In genomic region chr1:198549863-198550262, GRCh38 we compare ENCODE assay signal across 13 cellular contexts. TPM values are rescaled to one million over a fixed set of nuclear protein-coding genes. Genes with fewer than 3 reads are reported as not detected.
DNase-seq lines count a peak whose midpoint lies in the region; ATAC-seq, FAIRE-seq and TF ChIP-seq lines count a peak whose summit lies in the region.
"Had no signal": no experiment of that assay in that cellular context is flagged by ENCODE, and none has a peak within 500 bp of the region (broad histone marks: within the 10 kb centered on the region; RNA-seq: fewer than 3 reads in every experiment).

No MANE protein-coding gene starts in this region.

- H3K36me3 ChIP-seq in GM12878 (ENCODE audit: control insufficient read depth in 2 of 2, insufficient read depth in 2 of 2, low read length in 1 of 2) (no peaks in the 10 kb centered on the region), mesendoderm (ENCODE audit: control insufficient read depth, insufficient read depth, low read length) (no peaks in the 10 kb centered on the region)
- H3K36me3 ChIP-seq: cardiac muscle cell had no signal

- no peaks in the 10 kb centered on the region for H3K27me3 Mint-ChIP-seq in type B pancreatic cell

- intact Hi-C loops in GM12878 (cut with micrococcal nuclease; ENCODE audit: unreplicated experiment): no loop called here

- H3K79me1 ChIP-seq in mesendoderm (ENCODE audit: low read length): no peaks in the 10 kb centered on the region

- no peak overlapping the region for H4K8ac ChIP-seq in mesendoderm (ENCODE audit: low read depth, low read length)

- H3K9me3 Mint-ChIP-seq in type B pancreatic cell: peaks cover 4% of the 10 kb centered on the region

- H3K9ac ChIP-seq in GM12878 (ENCODE audit: control insufficient read depth, insufficient read depth, low read length) (no peak overlapping the region), mesendoderm (ENCODE audit: low read length) (no peak overlapping the region)

- no peak overlapping the region for H3K4me3 Mint-ChIP-seq in type B pancreatic cell

- no peak overlapping the region for H2AFZ ChIP-seq in GM12878 (ENCODE audit: control insufficient read depth, low read depth, low read length)

- 0 out of 2 replicates have a peak, but pooled peaks have one; percentile 8 for TF ChIP-seq RAD21 in GM12878 (IDR thresholded peaks at IDR 0.05; ENCODE audit: insufficient read depth, low read depth, low read length)

- CTCF ChIA-PET in GM12878 (lab: Yijun Ruan, JAX): interaction anchor here (0.7 to 1.1 kb wide), 2 partner anchors 10 to 136 kb away, joined by 3 to 5 read pairs; no protein-coding TSS in a partner anchor

- ATAC-seq in GM21360 (IDR thresholded peaks at IDR 0.05; ENCODE audit: unreplicated experiment) (peak; percentile 75), HG03066 (IDR thresholded peaks at IDR 0.05; ENCODE audit: low read depth, unreplicated experiment) (peak; percentile 81), GM12878 (peak; percentile 94)
- ATAC-seq: foreskin keratinocyte had no signal

- no peak overlapping the region for H3K4ac ChIP-seq in mesendoderm (ENCODE audit: low read depth, low read length)

- no TSS peak for BruUV-seq in GM12878 (replicated peaks; lab: Mats Ljungman, UMichigan)

- TF ChIP-seq POLR2A in GM12878 (IDR thresholded peaks at IDR 0.05; ENCODE audit: low read depth, low read length): no peak

- peaks cover 15% of the 10 kb centered on the region for H3K4me1 ChIP-seq in GM12878 (ENCODE audit: control insufficient read depth, insufficient read depth, low read length)
- no peaks in the 10 kb centered on the region for H3K4me1 ChIP-seq in mesendoderm (ENCODE audit: control insufficient read depth, low read depth, low read length)
- H3K4me1 ChIP-seq: foreskin keratinocyte had no signal

- no peaks in the 10 kb centered on the region; the same call in 2 of the 3 replicates for H3K9me3 ChIP-seq in GM12878 (replicated peaks; ENCODE audit: control insufficient read depth, insufficient read depth, low read length)

- no peaks in the 10 kb centered on the region for H3K36me3 Mint-ChIP-seq in type B pancreatic cell

- in situ Hi-C loops in GM12878 (cut with MboI): no loop called here

- no peaks in the 10 kb centered on the region for H3K4me1 Mint-ChIP-seq in type B pancreatic cell (ENCODE audit: unreplicated experiment)

- no peak overlapping the region for H3K56ac ChIP-seq in mesendoderm (ENCODE audit: low read length)

- TF ChIP-seq CTCF in GM12878 (IDR thresholded peaks at IDR 0.05 in 2 of 3, conservative IDR thresholded peaks at IDR 0.05 in 1 of 3; ENCODE audit: control insufficient read depth in 2 of 3, extremely low read depth in 1 of 3, insufficient read depth in 1 of 3, low read depth in 3 of 3, low read length in 3 of 3) (no peak), type B pancreatic cell (conservative IDR thresholded peaks at IDR 0.05) (no peak)

- no peak overlapping the region for H3K23ac ChIP-seq in mesendoderm (ENCODE audit: low read length)

- H3K79me2 ChIP-seq in GM12878 (ENCODE audit: control insufficient read depth, insufficient read depth, low read length): no peaks in the 10 kb centered on the region
- no peaks in the 10 kb centered on the region for H3K79me2 ChIP-seq in mesendoderm (ENCODE audit: control insufficient read depth, insufficient read depth, low read length)

- H3K27ac Mint-ChIP-seq in type B pancreatic cell: no peak overlapping the region

- FAIRE-seq in GM18507 (lab: Jason Lieb, UNC) (peak; percentile 81), GM12878 (lab: Jason Lieb, UNC) (peak; percentile 49)

- H3K27me3 ChIP-seq in GM12878 (replicated peaks in 1 of 2; ENCODE audit: control insufficient read depth in 2 of 2, insufficient read depth in 2 of 2, low read length in 1 of 2) (no peaks in the 10 kb centered on the region), mesendoderm (ENCODE audit: insufficient read depth, low read length, poor library complexity) (no peaks in the 10 kb centered on the region)
- H3K27me3 ChIP-seq: cardiac muscle cell, foreskin keratinocyte had no signal

- no peak overlapping the region for H2AK5ac ChIP-seq in mesendoderm (ENCODE audit: low read length)

- H4K20me1 ChIP-seq in GM12878 (ENCODE audit: control insufficient read depth, insufficient read depth): no peaks in the 10 kb centered on the region

- SMC1A ChIA-PET in GM12878 (lab: Charles Lee; ENCODE audit: uncharacterized antibody, unreplicated experiment): interaction anchor here (0.6 to 3.3 kb wide), 19 partner anchors 10 to 193 kb away, joined by 3 to 12 read pairs (median 4); no protein-coding TSS in a partner anchor

- H2BK15ac ChIP-seq in mesendoderm (replicated peaks; ENCODE audit: low read depth): no peak overlapping the region

- H3K4me2 ChIP-seq in GM12878 (ENCODE audit: control insufficient read depth, insufficient read depth) (peak overlapping the region; percentile 34; the same call in 1 of the 2 replicates), mesendoderm (ENCODE audit: low read length) (no peak overlapping the region)

- POLR2A ChIA-PET in GM12878 (lab: Charles Lee): interaction anchor here (1.4 kb wide), 1 partner anchor 15 kb away, joined by 4 read pairs; no protein-coding TSS in a partner anchor

- RAD21 ChIA-PET in GM12878 (lab: Charles Lee; ENCODE audit: unreplicated experiment): interaction anchor here (1.1 to 2.4 kb wide), 7 partner anchors 10 to 71 kb away, joined by 4 to 12 read pairs (median 4); partner anchors contain the start of gene ATP6V1G3

- DNase-seq in GM18507 (ENCODE audit: extremely low spot score, insufficient read length, low read depth) (no peak), GM12878 (ENCODE audit: low read depth, low spot score) (peak; percentile 54), mesendoderm (no peak), type B pancreatic cell (ENCODE audit: extremely low spot score, unreplicated experiment) (no peak), COR-L47 (lab: John Stamatoyannopoulos, UW) (no peak)
- no peak for DNase-seq in stimulated activated CD4-positive, alpha-beta T cell treated with anti-CD3 and anti-CD28 coated beads, Interleukin-2, amount 100 ng/mL, for 48 hours
- DNase-seq: foreskin keratinocyte, mesenchymal stem cell, NCI-H187 had no signal

- peak; percentile 13 to 27; a peak in 1 of 4 replicates for TF ChIP-seq EP300 in GM12878 (IDR thresholded peaks at IDR 0.05; ENCODE audit: borderline replicate concordance in 1 of 2, control insufficient read depth in 1 of 2, low read depth in 2 of 2, low read length in 2 of 2)

- no peak overlapping the region for H3K4me3 ChIP-seq in GM12878
- H3K4me3 ChIP-seq in mesendoderm (ENCODE audit: low read length): no peak overlapping the region
- H3K4me3 ChIP-seq: cardiac muscle cell had no signal

- no peak overlapping the region for H2BK120ac ChIP-seq in mesendoderm (ENCODE audit: low read depth, low read length)

- no peak overlapping the region for H2BK5ac ChIP-seq in mesendoderm (ENCODE audit: low read length)

- H3K27ac ChIP-seq in GM12878 (ENCODE audit: control insufficient read depth, insufficient read depth) (no peak overlapping the region), mesendoderm (ENCODE audit: low read depth, low read length) (no peak overlapping the region)
- H3K27ac ChIP-seq: cardiac muscle cell, foreskin keratinocyte had no signal

- no peak overlapping the region for H3K18ac ChIP-seq in mesendoderm (ENCODE audit: low read length)

- no peak overlapping the region for H4K5ac ChIP-seq in mesendoderm (ENCODE audit: low read length)

TF ChIP-seq in GM12878, 131 proteins besides CTCF, POLR2A, EP300 and RAD21 (continues in another document):
- TF ChIP-seq MXI1 (IDR thresholded peaks at IDR 0.05; ENCODE audit: low read depth, low read length) (no peak), HDAC6 (IDR thresholded peaks at IDR 0.05; ENCODE audit: unreplicated experiment) (no peak), SKIL (IDR thresholded peaks at IDR 0.05; ENCODE audit: low read depth, poor library complexity, severe bottlenecking) (peak; percentile 86), RBBP5 (conservative IDR thresholded peaks at IDR 0.05) (no peak), MYC (IDR thresholded peaks at IDR 0.05; ENCODE audit: insufficient read depth, insufficient read length, insufficient replicate concordance, low read length, severe bottlenecking) (no peak), RCOR1 (conservative IDR thresholded peaks at IDR 0.05; ENCODE audit: low read depth, low read length) (no peak), MTA2 (IDR thresholded peaks at IDR 0.05; ENCODE audit: low read depth) (peak; percentile 35; the same call in 1 of the 2 replicates), SREBF2 (IDR thresholded peaks at IDR 0.05; ENCODE audit: low read length) (no peak)

RNA-seq across cellular contexts. Expression of gene ATP6V1G3, which starts 9.4 kb away (rescaled TPM):
- not detected in 2 replicates for total RNA-seq in GM12878 (2013; cell fraction: nucleolus; rRNA removed)
- total RNA-seq in GM12878 (2014; rRNA removed): not detected in 2 replicates
- total RNA-seq in GM12878 (2014; rRNA removed; fragmentation: Illumina TruSeq; extraction: Trizol): not detected in 2 replicates
- not detected in 2 replicates for total RNA-seq in GM12878 (2021)
- not detected for polyA plus RNA-seq in GM12878 (2011; ENCODE audit: low read depth)
- polyA plus RNA-seq in GM12878 (2011; rRNA removed): not detected in 2 replicates
- polyA plus RNA-seq in GM12878 (2011; cell fraction: cytosol; rRNA removed): not detected in 2 replicates
- not detected in 2 replicates for polyA plus RNA-seq in GM12878 (2011; cell fraction: nucleus; rRNA removed)
- not detected in 2 replicates for polyA plus RNA-seq in GM12878 (2012)
- polyA plus RNA-seq in GM12878 (2014; fragmentation: Illumina TruSeq; extraction: Trizol): not detected in 2 replicates
- under 1 TPM in 1 of 2 experiments, not detected in 1; 0.22 TPM for polyA plus RNA-seq in GM12878 (2014; fragmentation: Nextera tagmentation; extraction: Ambion mirVana)
- not detected in 2 replicates for polyA plus RNA-seq in GM12878 (2014; rRNA removed)
- polyA plus RNA-seq in GM12878 (2016; fragmentation: Nextera tagmentation; extraction: Ambion mirVana): not detected
- not detected in 2 replicates for polyA minus RNA-seq in GM12878 (2011; rRNA and poly(A)+ RNA removed)
- polyA minus RNA-seq in GM12878 (2011; cell fraction: cytosol; rRNA and poly(A)+ RNA removed): not detected in 2 replicates
- not detected in 2 replicates for polyA minus RNA-seq in GM12878 (2011; cell fraction: nucleus; rRNA and poly(A)+ RNA removed)
- not detected for polyA plus RNA-seq in mesendoderm (2013, experiment 1 of 2)
- not detected for polyA plus RNA-seq in mesendoderm (2013, experiment 2 of 2)
- total RNA-seq in type B pancreatic cell (ENCODE audit: low replicate concordance): 0.69 and 0.89 TPM in 2 replicates
- total RNA-seq: cardiac muscle cell, foreskin keratinocyte, skeletal muscle tissue had no signal
- polyA plus RNA-seq: cardiac muscle cell, foreskin keratinocyte had no signal
